21 cellular contexts compared by ENCODE assay signal in the genomic region with DNA sequence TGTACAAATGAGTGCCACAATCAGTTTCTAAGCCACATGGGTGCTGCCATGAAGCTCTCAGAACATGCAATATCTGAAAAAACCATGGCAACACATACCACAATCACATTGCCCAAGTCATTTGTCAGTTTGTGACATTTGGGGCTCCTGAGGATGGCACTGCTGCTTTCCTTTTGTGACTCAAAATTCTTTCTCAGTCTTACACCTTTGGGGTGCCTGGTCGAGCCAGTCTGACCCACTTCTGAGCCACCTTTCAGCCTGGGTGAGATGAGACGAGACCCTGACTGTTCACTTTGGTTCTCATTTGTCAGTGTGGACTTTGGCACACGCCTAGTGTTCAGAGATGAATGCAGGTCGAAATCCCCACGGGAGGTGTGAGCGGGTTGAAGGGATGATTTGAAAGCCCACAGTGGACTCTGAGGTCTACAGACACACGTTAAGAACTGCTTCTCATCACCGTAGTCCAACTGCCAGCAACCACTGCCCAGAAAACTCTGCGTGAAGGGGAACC. TPM values are rescaled to one million over a fixed set of nuclear protein-coding genes. Genes with fewer than 3 reads are reported as not detected.
DNase-seq lines count a peak whose midpoint lies in the region; ATAC-seq and TF ChIP-seq lines count a peak whose summit lies in the region.
"Had no signal": no experiment of that assay in that cellular context is flagged by ENCODE, and none has a peak within 500 bp of the region (broad histone marks: within the 10 kb centered on the region; RNA-seq: fewer than 3 reads in every experiment).

No MANE protein-coding gene starts in this region.

- H3K36me3 Mint-ChIP-seq in activated T-helper 1 cell treated with anti-CD3 and anti-CD28 coated beads, Interleukin-12 subunit alpha, Interleukin-12 subunit beta, Interleukin-2, Interleukin-4 antibody, amounts not matched to agents 30 ng/mL and 10 ng/mL and 1 ng/mL, durations not matched to agents 14 hours and 24 hours and 36 hours (ENCODE audit: low read depth) = peaks cover 20% of the 10 kb centered on the region
- H3K36me3 Mint-ChIP-seq: WTC11 had no signal

- no peaks in the 10 kb centered on the region for H3K36me3 ChIP-seq in breast epithelium
- H3K36me3 ChIP-seq: gastroesophageal sphincter, neutrophil had no signal

- ATAC-seq in activated CD4-positive, CD25-positive, alpha-beta regulatory T cell treated with anti-CD3 and anti-CD28 coated beads, Interleukin-2, amount 50 U/mL, for 24 hours = peak; percentile 85 to 93
- ATAC-seq in GM19023 (IDR thresholded peaks at IDR 0.05; ENCODE audit: unreplicated experiment) = peak; percentile 72
- ATAC-seq in HG03060 (IDR thresholded peaks at IDR 0.05; ENCODE audit: low read depth, unreplicated experiment) = peak; percentile 43
- ATAC-seq in HG03280 (IDR thresholded peaks at IDR 0.05; ENCODE audit: unreplicated experiment) = no peak
- ATAC-seq: gastroesophageal sphincter, Panc1, WTC11 had no signal

- TF ChIP-seq CTCF in breast epithelium (IDR thresholded peaks at IDR 0.05) = no peak

- H3K27me3 Mint-ChIP-seq in activated T-helper 1 cell treated with anti-CD3 and anti-CD28 coated beads, Interleukin-12 subunit alpha, Interleukin-12 subunit beta, Interleukin-2, Interleukin-4 antibody, amounts not matched to agents 30 ng/mL and 10 ng/mL and 1 ng/mL, durations not matched to agents 14 hours and 24 hours and 36 hours (ENCODE audit: insufficient read depth) = peaks cover 3% of the 10 kb centered on the region

- H3K4me3 ChIP-seq in breast epithelium = no peak overlapping the region
- H3K4me3 ChIP-seq: gastroesophageal sphincter had no signal

- H3K4me1 ChIP-seq in breast epithelium = no peaks in the 10 kb centered on the region
- H3K4me1 ChIP-seq: gastroesophageal sphincter had no signal

- TF ChIP-seq POLR2A in breast epithelium (IDR thresholded peaks at IDR 0.05) = no peak

- intact Hi-C loops in activated T-helper 1 cell treated with anti-CD3 and anti-CD28 coated beads, Interleukin-12 subunit alpha, Interleukin-12 subunit beta, Interleukin-2, Interleukin-4 antibody, amounts not matched to agents 30 ng/mL and 10 ng/mL and 1 ng/mL, durations not matched to agents 14 hours and 24 hours and 36 hours (cut with micrococcal nuclease) = no loop called here
- intact Hi-C loops in breast epithelium (cut with DNase I; ENCODE audit: low total_unique reads) = no loop called here

- H3K9me3 Mint-ChIP-seq in activated T-helper 1 cell treated with anti-CD3 and anti-CD28 coated beads, Interleukin-12 subunit alpha, Interleukin-12 subunit beta, Interleukin-2, Interleukin-4 antibody, amounts not matched to agents 30 ng/mL and 10 ng/mL and 1 ng/mL, durations not matched to agents 14 hours and 24 hours and 36 hours = no peaks in the 10 kb centered on the region
- H3K9me3 Mint-ChIP-seq: activated naive CD4-positive, alpha-beta T cell treated with anti-CD3 and anti-CD28 coated beads, Interleukin-2, amount 10 ng/mL, durations not matched to agents 7 days and 5 days; endodermal cell; WTC11 had no signal

- H3K9me3 ChIP-seq in breast epithelium = no peaks in the 10 kb centered on the region
- H3K9me3 ChIP-seq: gastroesophageal sphincter, neutrophil had no signal

- no peak overlapping the region for H3K27ac ChIP-seq in breast epithelium
- H3K27ac ChIP-seq: gastroesophageal sphincter, neutrophil had no signal

- no peak overlapping the region for H3K27ac Mint-ChIP-seq in activated T-helper 1 cell treated with anti-CD3 and anti-CD28 coated beads, Interleukin-12 subunit alpha, Interleukin-12 subunit beta, Interleukin-2, Interleukin-4 antibody, amounts not matched to agents 30 ng/mL and 10 ng/mL and 1 ng/mL, durations not matched to agents 14 hours and 24 hours and 36 hours
- H3K27ac Mint-ChIP-seq: activated naive CD4-positive, alpha-beta T cell treated with anti-CD3 and anti-CD28 coated beads, Interleukin-2, amount 10 ng/mL, durations not matched to agents 7 days and 5 days; CD14-positive monocyte; endodermal cell; immature natural killer cell; WTC11 had no signal

- H3K27me3 ChIP-seq in breast epithelium = no peaks in the 10 kb centered on the region

- no peak for DNase-seq in activated CD4-positive, CD25-positive, alpha-beta regulatory T cell (lab: John Stamatoyannopoulos, UW)
- peak; percentile 11 for DNase-seq in activated T-helper 1 cell treated with anti-CD3 and anti-CD28 coated beads, Interleukin-12 subunit alpha, Interleukin-12 subunit beta, Interleukin-2, Interleukin-4 antibody, amounts not matched to agents 30 ng/mL and 10 ng/mL and 1 ng/mL, durations not matched to agents 14 hours and 24 hours and 36 hours (ENCODE audit: low spot score)
- DNase-seq in breast epithelium (ENCODE audit: low spot score in 2 of 2) (no peak), middle frontal gyrus (ENCODE audit: extremely low spot score, low spot score) (no peak)
- DNase-seq: 8988T; activated naive CD4-positive, alpha-beta T cell treated with anti-CD3 and anti-CD28 coated beads, Interleukin-2, amount 10 ng/mL, durations not matched to agents 7 days and 5 days; endodermal cell; immature natural killer cell; Karpas-422; mesendoderm; NCI-H1694 treated with DMSO at 0.1 percent for 48 hours; NCI-H524 had no signal

- peaks cover 12% of the 10 kb centered on the region for H3K4me1 Mint-ChIP-seq in activated T-helper 1 cell treated with anti-CD3 and anti-CD28 coated beads, Interleukin-12 subunit alpha, Interleukin-12 subunit beta, Interleukin-2, Interleukin-4 antibody, amounts not matched to agents 30 ng/mL and 10 ng/mL and 1 ng/mL, durations not matched to agents 14 hours and 24 hours and 36 hours (ENCODE audit: low read depth)

- no peak overlapping the region for H3K4me3 Mint-ChIP-seq in activated T-helper 1 cell treated with anti-CD3 and anti-CD28 coated beads, Interleukin-12 subunit alpha, Interleukin-12 subunit beta, Interleukin-2, Interleukin-4 antibody, amounts not matched to agents 30 ng/mL and 10 ng/mL and 1 ng/mL, durations not matched to agents 14 hours and 24 hours and 36 hours
- H3K4me3 Mint-ChIP-seq: activated naive CD4-positive, alpha-beta T cell treated with anti-CD3 and anti-CD28 coated beads, Interleukin-2, amount 10 ng/mL, durations not matched to agents 7 days and 5 days; CD14-positive monocyte; endodermal cell; immature natural killer cell; WTC11 had no signal

RNA-seq across cellular contexts. Expression of gene BATF3, which starts 8.0 kb away (rescaled TPM):
- 89.8 and 94.9 TPM in 2 replicates for total RNA-seq in activated T-helper 1 cell treated with anti-CD3 and anti-CD28 coated beads, Interleukin-12 subunit alpha, Interleukin-12 subunit beta, Interleukin-2, Interleukin-4 antibody, amounts not matched to agents 30 ng/mL and 10 ng/mL and 1 ng/mL, durations not matched to agents 14 hours and 24 hours and 36 hours
- total RNA-seq in breast epithelium = 1 to 10 TPM; 1.0 to 7.5 (median 1.9) TPM

Comparison
In these comparisons a context has a peak if more than half of its experiments do, and no peak if none do; other contexts are left out.
1. RNA of gene BATF3, which starts 8.0 kb away (total RNA-seq): 89.8 to 94.9 TPM in activated T-helper 1 cell treated with anti-CD3 and anti-CD28 coated beads, Interleukin-12 subunit alpha, Interleukin-12 subunit beta, Interleukin-2, Interleukin-4 antibody, amounts not matched to agents 30 ng/mL and 10 ng/mL and 1 ng/mL, durations not matched to agents 14 hours and 24 hours and 36 hours; 1.0 to 7.5 TPM in breast epithelium; every median in the first group is over 10 times any median in the second.